In the genomic region with DNA sequence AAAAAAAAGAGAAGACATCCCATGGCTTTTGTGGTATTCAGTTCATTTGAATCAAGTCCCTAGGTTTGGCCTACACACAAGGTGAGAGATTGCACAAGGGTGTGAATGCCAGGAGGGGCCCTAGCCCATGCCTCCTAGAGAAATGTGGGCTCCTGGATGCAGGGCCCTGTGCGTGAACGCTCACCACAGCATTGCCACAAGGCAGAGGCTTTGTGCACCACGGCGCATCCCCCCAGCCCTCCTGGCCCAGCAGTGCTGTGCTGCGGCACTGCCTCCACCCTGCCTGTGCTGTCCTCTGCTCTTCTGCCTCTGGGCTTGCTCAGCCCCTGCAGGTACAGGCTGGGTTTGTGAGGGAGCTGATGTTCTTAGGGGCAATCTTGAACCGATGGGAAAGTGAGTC, we compare ENCODE assay signal across 20 cellular contexts.
DNase-seq lines count a peak whose midpoint lies in the region; ATAC-seq, FAIRE-seq and TF ChIP-seq lines count a peak whose summit lies in the region.
"Had no signal": no experiment of that assay in that cellular context is flagged by ENCODE, and none has a peak within 500 bp of the region (broad histone marks: within the 10 kb centered on the region; RNA-seq: fewer than 3 reads in every experiment).

No MANE protein-coding gene starts in this region.

- no peak overlapping the region for H2BK120ac ChIP-seq in neuronal stem cell (ENCODE audit: low read depth, low read length)

- H3K9me3 ChIP-seq in HepG2 (ENCODE audit: low read length) (no peaks in the 10 kb centered on the region), right lobe of liver (no peaks in the 10 kb centered on the region), T-helper 17 cell (ENCODE audit: control insufficient read depth, low read length, poor library complexity, severe bottlenecking) (no peaks in the 10 kb centered on the region), neuronal stem cell (replicated peaks in 1 of 2; ENCODE audit: control insufficient read depth in 2 of 2, insufficient read depth in 1 of 2, low read depth in 1 of 2, low read length in 2 of 2) (peaks cover 0 to 7% of the 10 kb centered on the region in 2 donors)

- intact Hi-C loops in HepG2 (cut with micrococcal nuclease; ENCODE audit: unreplicated experiment): no loop called here
- intact Hi-C loops in right lobe of liver (cut with DNase I): no loop called here

- 17% methylated on average over 1 of the region's 6 CpGs for WGBS in HepG2 (ENCODE audit: low lambda C conversion rate)
- WGBS in right lobe of liver (ENCODE audit: insufficient coverage, low coverage, low lambda C conversion rate, missing lambda C conversion rate): no CpG with 5 or more reads among the region's 6 CpGs
- no CpG with 5 or more reads among the region's 6 CpGs for WGBS in neuronal stem cell (ENCODE audit: extremely low coverage in 2 of 2, insufficient read length in 2 of 2, insufficient replicate concordance in 1 of 2), 2 donors

- H3K4me3 ChIP-seq in HepG2 (replicated peaks in 1 of 3; ENCODE audit: insufficient read depth in 1 of 3, low read depth in 2 of 3, low read length in 3 of 3) (no peak overlapping the region), right lobe of liver (no peak overlapping the region), neuronal stem cell (ENCODE audit: low read length in 2 of 2) (peak overlapping the region in 1 of 2 donors; percentile 31)

- H4K20me1 ChIP-seq in HepG2 (ENCODE audit: insufficient read depth, low read length): no peaks in the 10 kb centered on the region

- no peaks in the 10 kb centered on the region for H3K79me1 ChIP-seq in neuronal stem cell (ENCODE audit: low read depth, low read length)

- FAIRE-seq in HepG2 (lab: Jason Lieb, UNC): no peak
- FAIRE-seq: G401.6, GM12891, GM19239, H54 had no signal

- peak overlapping the region; percentile 32 for H3K18ac ChIP-seq in neuronal stem cell (ENCODE audit: low read length)

- H3K36me3 Mint-ChIP-seq in T-helper 17 cell (ENCODE audit: low read depth): no peaks in the 10 kb centered on the region
- H3K36me3 Mint-ChIP-seq: CD4-positive, CD25-positive, alpha-beta regulatory T cell; IgD-negative memory B cell had no signal

- H3K27ac ChIP-seq in HepG2 (ENCODE audit: extremely low read length, insufficient read depth, low read length) (no peak overlapping the region), right lobe of liver (no peak overlapping the region), neuronal stem cell (replicated peaks; ENCODE audit: low read length) (no peak overlapping the region)
- H3K27ac ChIP-seq: HL-60 had no signal

- H2BK5ac ChIP-seq in neuronal stem cell (ENCODE audit: low read length): peak overlapping the region; percentile 46

- no peak overlapping the region for H2BK15ac ChIP-seq in neuronal stem cell (ENCODE audit: low read length)

- no peak overlapping the region for H2BK12ac ChIP-seq in neuronal stem cell (ENCODE audit: low read length)

- TF ChIP-seq EP300 in HepG2 (IDR thresholded peaks at IDR 0.05; ENCODE audit: low read depth in 2 of 2, low read length in 2 of 2): no peak
- no peak for TF ChIP-seq EP300 in HepG2 (CRISPR knock-in tag; IDR thresholded peaks at IDR 0.05; ENCODE audit: borderline replicate concordance)

- CTCF ChIA-PET in HepG2 (lab: Yijun Ruan, JAX; ENCODE audit: low intra/inter-chr PET ratio, low total read pairs): no interaction called here

- no TSS peak for BruUV-seq in HepG2 (replicated peaks; lab: Mats Ljungman, UMichigan)

- no peaks in the 10 kb centered on the region for H3K79me2 ChIP-seq in HepG2 (ENCODE audit: insufficient read depth, low read length)

- H4K8ac ChIP-seq in neuronal stem cell (ENCODE audit: low read depth, low read length): no peak overlapping the region

- no peak overlapping the region for H3K4ac ChIP-seq in neuronal stem cell (ENCODE audit: low read length)

- TF ChIP-seq POLR2A in HepG2 (IDR thresholded peaks at IDR 0.05; ENCODE audit: insufficient read depth in 1 of 2, low read depth in 2 of 2, low read length in 2 of 2) (no peak), right lobe of liver (IDR thresholded peaks at IDR 0.05) (no peak)

- no peak overlapping the region for H3K23ac ChIP-seq in neuronal stem cell (ENCODE audit: low read depth, low read length, poor library complexity)

- no peak overlapping the region for H4K91ac ChIP-seq in neuronal stem cell (ENCODE audit: low read depth, low read length, poor library complexity)

- TF ChIP-seq CTCF in HepG2 (CRISPR knock-in tag; IDR thresholded peaks at IDR 0.05): no peak
- TF ChIP-seq CTCF in right lobe of liver (IDR thresholded peaks at IDR 0.05): no peak

- H3K4me3 Mint-ChIP-seq in T-helper 17 cell: no peak overlapping the region
- H3K4me3 Mint-ChIP-seq: B cell; CD8-positive, alpha-beta memory T cell had no signal

- H3K36me3 ChIP-seq in HepG2 (replicated peaks in 1 of 2; ENCODE audit: control insufficient read depth in 1 of 2, insufficient read depth in 2 of 2, low read length in 2 of 2) (no peaks in the 10 kb centered on the region), right lobe of liver (no peaks in the 10 kb centered on the region), neuronal stem cell (replicated peaks in 1 of 2; ENCODE audit: control insufficient read depth in 2 of 2, insufficient read depth in 2 of 2, low read length in 2 of 2) (no peaks in the 10 kb centered on the region)

- H3K4me2 ChIP-seq in HepG2 (ENCODE audit: low read depth, low read length) (no peak overlapping the region), neuronal stem cell (ENCODE audit: insufficient read depth, low read length, poor library complexity, severe bottlenecking) (no peak overlapping the region)

- no peak for ATAC-seq in HepG2
- no peak for ATAC-seq in right lobe of liver
- no peak for ATAC-seq in T-helper 17 cell

- H2AK5ac ChIP-seq in neuronal stem cell (ENCODE audit: low read depth, low read length): no peak overlapping the region

- H3K4me1 ChIP-seq in HepG2 (ENCODE audit: insufficient read depth, low read length): peaks cover 21% of the 10 kb centered on the region
- no peaks in the 10 kb centered on the region for H3K4me1 ChIP-seq in right lobe of liver
- no peaks in the 10 kb centered on the region for H3K4me1 ChIP-seq in neuronal stem cell (ENCODE audit: control insufficient read depth in 2 of 2, insufficient read depth in 1 of 2, low read depth in 1 of 2, low read length in 2 of 2)

- in situ Hi-C loops in HepG2 (cut with HindIII; ENCODE audit: extremely low pct_ligation_motif_present, low pct_unique_long_range_greater_than_20kb): no loop called here

- DNase-seq in HepG2 (ENCODE audit: low spot score): no peak
- no peak for DNase-seq in right lobe of liver
- DNase-seq in T-helper 17 cell: no peak
- no peak for DNase-seq in neuronal stem cell (ENCODE audit: low spot score)
- no peak for DNase-seq in stimulated activated CD4-positive, alpha-beta T cell treated with anti-CD3 and anti-CD28 coated beads, Interleukin-2, amount 100 ng/mL, for 48 hours
- no peak for DNase-seq in NCI-H2029 (lab: John Stamatoyannopoulos, UW)
- DNase-seq: C1 segment of cervical spinal cord; CD4-positive, CD25-positive, alpha-beta regulatory T cell; CD8-positive, alpha-beta memory T cell; COR-L47; DMS 273 treated with DMSO at 0.1 percent for 48 hours; DMS53; HCEC 1CT had no signal

- H3K27me3 Mint-ChIP-seq in T-helper 17 cell: no peaks in the 10 kb centered on the region
- H3K27me3 Mint-ChIP-seq: CD4-positive, CD25-positive, alpha-beta regulatory T cell; CD8-positive, alpha-beta memory T cell had no signal

- POLR2A ChIA-PET in HepG2 (lab: Yijun Ruan, JAX): interaction anchor here (1.1 kb wide), 1 partner anchor 32 kb away, joined by 3 read pairs; no protein-coding TSS in a partner anchor

- H3K27me3 ChIP-seq in HepG2 (ENCODE audit: control insufficient read depth in 1 of 2, insufficient read depth in 2 of 2, low read length in 2 of 2) (peaks cover 1 to 25% of the 10 kb centered on the region in 2 experiments; a peak in 4 of 5 replicates), right lobe of liver (no peaks in the 10 kb centered on the region), neuronal stem cell (ENCODE audit: control insufficient read depth in 3 of 3, insufficient read depth in 3 of 3, low read depth in 1 of 3, low read length in 3 of 3) (peaks cover 0 to 27% (median 0%) of the 10 kb centered on the region in 3 experiments)

- H3K9ac ChIP-seq in HepG2 (ENCODE audit: insufficient read depth, low read depth, low read length) (no peak overlapping the region), neuronal stem cell (ENCODE audit: low read depth, low read length, poor library complexity) (peak overlapping the region; percentile 30)

- no peak overlapping the region for H3K14ac ChIP-seq in neuronal stem cell (ENCODE audit: low read length)

- peaks cover 21% of the 10 kb centered on the region for H3K4me1 Mint-ChIP-seq in T-helper 17 cell

- H3K27ac Mint-ChIP-seq in T-helper 17 cell: peak overlapping the region; percentile 22
- H3K27ac Mint-ChIP-seq: B cell, IgD-negative memory B cell had no signal

- H2AFZ ChIP-seq in HepG2 (ENCODE audit: low read length) (no peak overlapping the region), neuronal stem cell (ENCODE audit: low read length) (no peak overlapping the region)

- TF ChIP-seq RAD21 in HepG2 (CRISPR knock-in tag; IDR thresholded peaks at IDR 0.05): no peak

TF ChIP-seq in HepG2, 621 proteins besides CTCF, POLR2A, EP300 and RAD21:
- TF ChIP-seq ZNF768 (CRISPR knock-in tag; IDR thresholded peaks at IDR 0.05) (peak; percentile 53; the same call in 1 of the 2 replicates), KLF16 (CRISPR knock-in tag; IDR thresholded peaks at IDR 0.05) (no peak)
